Comparison of ENCODE assay signal across 34 cellular contexts in genomic region chr1:87696483-87696882, GRCh38.
"Had no signal": no experiment of that assay in that cellular context is flagged by ENCODE, and none has a peak within 500 bp of the region (broad histone marks: within the 10 kb centered on the region; RNA-seq: fewer than 3 reads in every experiment).

No MANE protein-coding gene starts in this region.

- H3K4me3 ChIP-seq: MG63 had no signal

- DNase-seq: Karpas-422, Kasumi-1, MG63, MM.1S, MV-4-11, NCI-H1048, NCI-H1092, NCI-H1092 treated with DMSO at 0.1 percent for 48 hours, NCI-H1105, NCI-H1105 treated with DMSO at 0.1 percent for 48 hours, NCI-H1417, NCI-H1417 treated with DMSO at 0.1 percent for 48 hours, NCI-H1436, NCI-H1436 treated with DMSO at 0.1 percent for 48 hours, NCI-H146, NCI-H1694, NCI-H1694 treated with DMSO at 0.1 percent for 48 hours, NCI-H187, NCI-H187 treated with DMSO at 0.1 percent for 48 hours, NCI-H1930, NCI-H2029, NCI-H2029 treated with DMSO at 0.1 percent for 48 hours, NCI-H2081, NCI-H2081 treated with DMSO at 0.1 percent for 48 hours, NCI-H2107, NCI-H2171, NCI-H2171 treated with DMSO at 0.1 percent for 48 hours, NCI-H2227 treated with DMSO at 0.1 percent for 48 hours, NCI-H226, NCI-H345, NCI-H446, NCI-H446 treated with DMSO at 0.1 percent for 48 hours, NCI-H510A treated with DMSO at 0.1 percent for 48 hours had no signal

- H3K36me3 ChIP-seq: MG63 had no signal

- H3K4me2 ChIP-seq: KMS-11 had no signal

- H3K27me3 ChIP-seq: MG63 had no signal

- H3K27ac ChIP-seq: KMS-11 had no signal
